ENCODE assay signal across 8 cellular contexts in the genomic region with DNA sequence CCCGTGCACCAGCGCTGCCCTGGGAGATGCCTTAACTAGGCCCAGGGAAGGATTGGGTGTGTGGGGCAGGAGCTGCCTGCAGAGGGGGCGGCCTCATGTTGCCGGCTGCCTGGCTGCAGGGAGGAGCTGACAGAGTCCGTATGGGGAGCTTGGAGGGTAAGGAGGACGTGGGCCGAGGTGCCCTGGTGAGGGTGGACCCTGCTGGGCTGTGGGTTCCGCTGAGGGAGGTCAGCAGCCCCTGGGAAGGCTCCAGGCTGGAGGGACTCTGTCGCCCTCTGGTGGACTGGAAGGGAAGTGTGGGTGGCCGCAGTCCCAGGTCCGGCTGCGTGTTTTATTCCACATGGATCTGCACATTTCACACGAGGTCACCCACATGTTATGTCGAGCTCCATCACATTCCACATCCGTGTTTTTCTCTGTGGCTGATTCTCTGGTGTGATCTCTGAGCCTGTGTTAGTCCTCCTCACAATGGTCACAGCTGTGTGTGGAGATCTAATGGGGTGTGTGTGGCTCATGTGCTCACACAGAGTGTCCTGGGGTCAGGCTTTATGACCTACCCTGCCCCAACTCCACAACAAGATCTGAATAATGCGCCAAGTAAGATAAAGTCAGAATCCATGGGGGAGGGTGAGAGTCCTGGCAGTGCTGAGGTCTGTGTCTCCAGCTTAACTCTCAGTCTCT. TPM values are rescaled to one million over a fixed set of nuclear protein-coding genes. Genes with fewer than 3 reads are reported as not detected.
DNase-seq lines count a peak whose midpoint lies in the region; ATAC-seq and TF ChIP-seq lines count a peak whose summit lies in the region.

No MANE protein-coding gene starts in this region.

- H3K27me3 Mint-ChIP-seq in CD4-positive, CD25-positive, alpha-beta regulatory T cell = peaks cover 30% of the 10 kb centered on the region

- no peaks in the 10 kb centered on the region for H3K36me3 ChIP-seq in CD4-positive, CD25-positive, alpha-beta regulatory T cell (ENCODE audit: control insufficient read depth, insufficient read depth, low read length)
- no peaks in the 10 kb centered on the region for H3K36me3 ChIP-seq in thyroid gland

- H3K27ac Mint-ChIP-seq in CD4-positive, CD25-positive, alpha-beta regulatory T cell = peak overlapping the region in 1 of 3 donors; percentile 84

- H3K27ac ChIP-seq in CD4-positive, CD25-positive, alpha-beta regulatory T cell (ENCODE audit: insufficient read depth, low read length, poor library complexity, severe bottlenecking) = no peak overlapping the region
- no peak overlapping the region for H3K27ac ChIP-seq in thyroid gland

- H3K27me3 ChIP-seq in CD4-positive, CD25-positive, alpha-beta regulatory T cell (ENCODE audit: control insufficient read depth, insufficient read depth, low read length) = no peaks in the 10 kb centered on the region
- no peaks in the 10 kb centered on the region for H3K27me3 ChIP-seq in thyroid gland

- no peaks in the 10 kb centered on the region for H3K9me3 ChIP-seq in CD4-positive, CD25-positive, alpha-beta regulatory T cell (ENCODE audit: control insufficient read depth in 2 of 2, low read length in 2 of 2)
- no peaks in the 10 kb centered on the region for H3K9me3 ChIP-seq in thyroid gland

- H3K4me1 ChIP-seq in CD4-positive, CD25-positive, alpha-beta regulatory T cell (ENCODE audit: control insufficient read depth, insufficient read depth, low read length, poor library complexity, severe bottlenecking) = no peaks in the 10 kb centered on the region
- no peaks in the 10 kb centered on the region for H3K4me1 ChIP-seq in thyroid gland

- intact Hi-C loops in thyroid gland (cut with DNase I) = no loop called here

- 21 to 26% methylated on average over 9 to 14 of the region's 16 CpGs for WGBS in thyroid gland, 2 donors

- no peaks in the 10 kb centered on the region for H3K36me3 Mint-ChIP-seq in CD4-positive, CD25-positive, alpha-beta regulatory T cell

- peaks cover 0 to 8% (median 2%) of the 10 kb centered on the region in 4 donors for H3K4me1 Mint-ChIP-seq in CD4-positive, CD25-positive, alpha-beta regulatory T cell

- no peak overlapping the region for H3K4me3 Mint-ChIP-seq in CD4-positive, CD25-positive, alpha-beta regulatory T cell

- H3K9me3 Mint-ChIP-seq in CD4-positive, CD25-positive, alpha-beta regulatory T cell = peaks cover 0 to 2% (median 0%) of the 10 kb centered on the region in 7 donors

- DNase-seq in CD4-positive, CD25-positive, alpha-beta regulatory T cell = peak; percentile 11 to 27 (median 14)
- DNase-seq in HCEC 1CT (peak; percentile 4), UCSD-AML1 (lab: John Stamatoyannopoulos, UW; ENCODE audit: unreplicated experiment) (peak; percentile 33), dermis microvascular lymphatic vessel endothelial cell (ENCODE audit: low read depth in 2 of 2) (peak; percentile 10 to 20), mucosa of gallbladder (ENCODE audit: low spot score) (peak; percentile 23), thyroid gland (peak; percentile 10 to 17)

- H3K4me3 ChIP-seq in CD4-positive, CD25-positive, alpha-beta regulatory T cell (ENCODE audit: low read depth, low read length) = no peak overlapping the region
- no peak overlapping the region for H3K4me3 ChIP-seq in thyroid gland (replicated peaks in 1 of 3)

- TF ChIP-seq POLR2A in thyroid gland (IDR thresholded peaks at IDR 0.05) = no peak

- no peak for ATAC-seq in CD4-positive, CD25-positive, alpha-beta regulatory T cell (ENCODE audit: low read depth in 2 of 2)
- ATAC-seq in HG03439 (IDR thresholded peaks at IDR 0.05; ENCODE audit: unreplicated experiment) (no peak), HG02623 (IDR thresholded peaks at IDR 0.05; ENCODE audit: unreplicated experiment) (no peak)

- TF ChIP-seq CTCF in thyroid gland (IDR thresholded peaks at IDR 0.05) = peak; percentile 51 to 92 (median 74)

RNA-seq across cellular contexts. Expression of gene CEACAM8, which starts 1.8 kb away (rescaled TPM):
- not detected for total RNA-seq in CD4-positive, CD25-positive, alpha-beta regulatory T cell
- not detected for polyA plus RNA-seq in CD4-positive, CD25-positive, alpha-beta regulatory T cell
- total RNA-seq in dermis microvascular lymphatic vessel endothelial cell = not detected in 2 replicates
- total RNA-seq in mucosa of gallbladder = not detected
- total RNA-seq in thyroid gland = not detected
